Comparison of ENCODE assay signal across 8 cellular contexts in genomic region chr14:68794856-68795601, GRCh38. TPM values are rescaled to one million over a fixed set of nuclear protein-coding genes. Genes with fewer than 3 reads are reported as not detected.
A peak's percentile ranks its signal among the peaks of the same experiment; 100 is the strongest.
DNase-seq lines count a peak whose midpoint lies in the region; ATAC-seq and TF ChIP-seq lines count a peak whose summit lies in the region.

No MANE protein-coding gene starts in this region.

- peak overlapping the region; percentile 100 for H3K27ac ChIP-seq in neutrophil

- H3K4me1 Mint-ChIP-seq in activated naive CD4-positive, alpha-beta T cell treated with anti-CD3 and anti-CD28 coated beads for 36 hours (ENCODE audit: low read depth) = peaks cover 40% of the 10 kb centered on the region

- H3K36me3 Mint-ChIP-seq in activated naive CD4-positive, alpha-beta T cell treated with anti-CD3 and anti-CD28 coated beads for 36 hours (ENCODE audit: low read depth) = peaks cover 30% of the 10 kb centered on the region

- CTCF ChIA-PET in activated naive CD4-positive, alpha-beta T cell treated with anti-CD3 and anti-CD28 coated beads for 36 hours (lab: Charles Lee) = interaction anchor here (0.6 to 4.8 kb wide), 5 partner anchors 13 to 62 kb away, joined by 3 to 62 read pairs (median 4); no protein-coding TSS in a partner anchor

- H3K9me3 ChIP-seq in neutrophil = peaks cover 4% of the 10 kb centered on the region

- H3K27me3 Mint-ChIP-seq in activated naive CD4-positive, alpha-beta T cell treated with anti-CD3 and anti-CD28 coated beads for 36 hours (ENCODE audit: low read depth) = no peaks in the 10 kb centered on the region

- H3K36me3 ChIP-seq in neutrophil = peaks cover 18% of the 10 kb centered on the region

- peak; percentile 70 for DNase-seq in ELF-1 (ENCODE audit: low read depth, low spot score)
- DNase-seq in M059J (ENCODE audit: low read depth) = peak; percentile 91
- DNase-seq in activated naive CD4-positive, alpha-beta T cell treated with anti-CD3 and anti-CD28 coated beads for 36 hours = peak; percentile 69
- peak; percentile 43 for DNase-seq in globus pallidus (ENCODE audit: low spot score)
- DNase-seq in ureter (ENCODE audit: low spot score) = no peak
- no peak for DNase-seq in NCI-H128 (lab: John Stamatoyannopoulos, UW; ENCODE audit: unreplicated experiment)

- H3K4me3 Mint-ChIP-seq in activated naive CD4-positive, alpha-beta T cell treated with anti-CD3 and anti-CD28 coated beads for 36 hours = peak overlapping the region; percentile 90

- peaks cover 16 to 20% of the 10 kb centered on the region in 2 experiments for H3K4me1 ChIP-seq in neutrophil (ENCODE audit: control insufficient read depth in 1 of 2, insufficient read depth in 1 of 2, low read depth in 1 of 2, low read length in 1 of 2)

- peaks cover 32% of the 10 kb centered on the region for H3K27me3 ChIP-seq in neutrophil

- peaks cover 6% of the 10 kb centered on the region for H3K9me3 Mint-ChIP-seq in activated naive CD4-positive, alpha-beta T cell treated with anti-CD3 and anti-CD28 coated beads for 36 hours

- H3K27ac Mint-ChIP-seq in activated naive CD4-positive, alpha-beta T cell treated with anti-CD3 and anti-CD28 coated beads for 36 hours = peak overlapping the region; percentile 100

- TF ChIP-seq CTCF in neutrophil (IDR thresholded peaks at IDR 0.05) = no peak

- no peak for ATAC-seq in activated CD4-positive, CD25-positive, alpha-beta regulatory T cell treated with anti-CD3 and anti-CD28 coated beads, Interleukin-2, amount 50 U/mL, for 24 hours

- intact Hi-C loops in activated naive CD4-positive, alpha-beta T cell treated with anti-CD3 and anti-CD28 coated beads for 36 hours (cut with micrococcal nuclease) = loop anchor here (2.0 to 10.0 kb wide), 5 partner anchors 182 to 1860 kb away; partner anchors contain the start of genes ACTN1, RAD51B, SUSD6 and ZFYVE26

- peak overlapping the region; percentile 74 to 99 for H3K4me3 ChIP-seq in neutrophil (ENCODE audit: low read depth in 1 of 2, low read length in 1 of 2)

RNA-seq across cellular contexts. Expression of gene ZFP36L1, which starts 2.2 kb away (rescaled TPM):
- 63.5 and 154 TPM in 2 replicates for total RNA-seq in M059J (2014; rRNA removed; shearing (Covaris generic))
- 10 to 100 TPM; 76.8 to 85.1 TPM for total RNA-seq in activated naive CD4-positive, alpha-beta T cell treated with anti-CD3 and anti-CD28 coated beads for 36 hours
- 393 TPM for total RNA-seq in ureter

Comparison
In these comparisons a context has a peak if more than half of its experiments do, and no peak if none do; other contexts are left out.
1. DNase-seq: peak in ELF-1 (single experiment), M059J (single experiment), activated naive CD4-positive, alpha-beta T cell treated with anti-CD3 and anti-CD28 coated beads for 36 hours (single experiment) and globus pallidus (single experiment); none in ureter (single experiment) and NCI-H128 (single experiment).